In the genomic region with DNA sequence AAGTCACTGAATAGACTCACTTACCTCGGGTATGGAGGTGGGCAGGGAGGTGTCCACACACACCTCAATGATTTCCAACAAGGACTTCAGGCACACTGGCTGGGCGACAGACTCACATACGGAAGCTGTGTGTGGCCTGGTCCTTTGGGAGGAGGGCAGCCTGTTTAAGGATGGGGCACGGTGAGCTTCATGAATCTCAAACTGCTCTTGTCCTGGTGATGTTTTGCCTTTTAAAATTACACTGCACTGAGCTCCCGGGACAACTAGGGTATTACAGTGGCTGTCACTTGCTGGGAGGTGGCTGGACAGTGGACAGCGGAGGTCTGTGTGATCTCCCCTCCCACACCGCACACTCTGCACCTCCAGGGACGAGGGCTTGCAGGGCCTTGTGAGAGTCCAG, we compare ENCODE assay signal across 10 cellular contexts.
DNase-seq lines count a peak whose midpoint lies in the region; ATAC-seq and TF ChIP-seq lines count a peak whose summit lies in the region.
"Had no signal": no experiment of that assay in that cellular context is flagged by ENCODE, and none has a peak within 500 bp of the region (broad histone marks: within the 10 kb centered on the region; RNA-seq: fewer than 3 reads in every experiment).

No MANE protein-coding gene starts in this region.

- H3K36me3 ChIP-seq in heart left ventricle: no peaks in the 10 kb centered on the region
- no peaks in the 10 kb centered on the region for H3K36me3 ChIP-seq in lower lobe of right lung
- H3K36me3 ChIP-seq in thymus (ENCODE audit: control insufficient read depth, insufficient read depth): no peaks in the 10 kb centered on the region
- no peaks in the 10 kb centered on the region for H3K36me3 ChIP-seq in aorta (ENCODE audit: control insufficient read depth in 1 of 2, insufficient read depth in 2 of 2, low read length in 1 of 2)

- intact Hi-C loops in heart left ventricle (cut with DNase I) (no loop called here), left cardiac atrium (cut with DNase I) (no loop called here), lower lobe of right lung (cut with DNase I) (no loop called here), aorta (cut with DNase I) (no loop called here)

- ATAC-seq in heart left ventricle (peak in 2 of 4 donors; percentile 10 to 19), left cardiac atrium (no peak), T-helper 17 cell (no peak), lower lobe of right lung (no peak), aorta (ENCODE audit: low FRiP score) (no peak)
- ATAC-seq: Right ventricle myocardium inferior had no signal

- no peaks in the 10 kb centered on the region for H3K27me3 Mint-ChIP-seq in T-helper 17 cell

- peaks cover 0 to 8% (median 0%) of the 10 kb centered on the region in 12 donors for H3K9me3 ChIP-seq in heart left ventricle
- no peaks in the 10 kb centered on the region for H3K9me3 ChIP-seq in T-helper 17 cell (ENCODE audit: control insufficient read depth, low read length, poor library complexity, severe bottlenecking)
- no peaks in the 10 kb centered on the region for H3K9me3 ChIP-seq in lower lobe of right lung
- H3K9me3 ChIP-seq in thymus (ENCODE audit: control insufficient read depth): no peaks in the 10 kb centered on the region
- no peaks in the 10 kb centered on the region for H3K9me3 ChIP-seq in aorta (ENCODE audit: control insufficient read depth, low read length)

- no peak for TF ChIP-seq CTCF in heart left ventricle (IDR thresholded peaks at IDR 0.05)
- TF ChIP-seq CTCF in lower lobe of right lung (IDR thresholded peaks at IDR 0.05): no peak

- H3K36me3 Mint-ChIP-seq in T-helper 17 cell (ENCODE audit: low read depth): no peaks in the 10 kb centered on the region

- H3K4me3 ChIP-seq in heart left ventricle (no peak overlapping the region), lower lobe of right lung (no peak overlapping the region), thymus (ENCODE audit: low read length) (no peak overlapping the region), aorta (ENCODE audit: low read length in 2 of 2) (no peak overlapping the region)

- peak overlapping the region; percentile 49 for H3K27ac Mint-ChIP-seq in T-helper 17 cell

- no peaks in the 10 kb centered on the region for H3K27me3 ChIP-seq in heart left ventricle
- no peaks in the 10 kb centered on the region for H3K27me3 ChIP-seq in lower lobe of right lung (ENCODE audit: low read depth)
- H3K27me3 ChIP-seq in thymus (ENCODE audit: control insufficient read depth, insufficient read depth): no peaks in the 10 kb centered on the region
- H3K27me3 ChIP-seq in aorta (ENCODE audit: control insufficient read depth in 1 of 2, insufficient read depth in 2 of 2, low read length in 1 of 2): no peaks in the 10 kb centered on the region

- H3K4me1 ChIP-seq in heart left ventricle (no peaks in the 10 kb centered on the region), lower lobe of right lung (no peaks in the 10 kb centered on the region), thymus (ENCODE audit: control insufficient read depth, insufficient read depth, low read length) (no peaks in the 10 kb centered on the region), aorta (ENCODE audit: control insufficient read depth in 1 of 2, insufficient read depth in 2 of 2, low read length in 2 of 2) (no peaks in the 10 kb centered on the region)

- TF ChIP-seq POLR2A in heart left ventricle (IDR thresholded peaks at IDR 0.05): no peak

- DNase-seq in heart left ventricle (no peak), left cardiac atrium (no peak), T-helper 17 cell (no peak), lower lobe of right lung (no peak), aorta (no peak), inferior parietal cortex (ENCODE audit: extremely low spot score) (no peak), A172 (ENCODE audit: low spot score) (no peak)
- DNase-seq: NCI-H1436 treated with DMSO at 0.1 percent for 48 hours had no signal

- no peak overlapping the region for H3K4me3 Mint-ChIP-seq in T-helper 17 cell

- H3K4me1 Mint-ChIP-seq in T-helper 17 cell: peaks cover 22% of the 10 kb centered on the region

- H3K27ac ChIP-seq in heart left ventricle: peak overlapping the region in 10 of 12 donors; percentile 18 to 74 (median 57)
- peak overlapping the region; percentile 65 for H3K27ac ChIP-seq in lower lobe of right lung
- H3K27ac ChIP-seq in thymus (ENCODE audit: low read depth): peak overlapping the region; percentile 10
- no peak overlapping the region for H3K27ac ChIP-seq in aorta (ENCODE audit: low read depth in 1 of 2, low read length in 2 of 2)

- 77 to 91% (median 86%) methylated on average over 8 of the region's 8 CpGs for WGBS in heart left ventricle, 4 donors
- WGBS in thymus: 97% methylated on average over 8 of the region's 8 CpGs
- WGBS in aorta, 2 donors: 89 to 94% methylated on average over 8 of the region's 8 CpGs

Comparison
In these comparisons a context has a peak if more than half of its experiments do, and no peak if none do; other contexts are left out.
1. H3K27ac ChIP-seq: peak in heart left ventricle (10 of 12), lower lobe of right lung (single experiment) and thymus (single experiment); none in aorta (0 of 2).